In the genomic region with DNA sequence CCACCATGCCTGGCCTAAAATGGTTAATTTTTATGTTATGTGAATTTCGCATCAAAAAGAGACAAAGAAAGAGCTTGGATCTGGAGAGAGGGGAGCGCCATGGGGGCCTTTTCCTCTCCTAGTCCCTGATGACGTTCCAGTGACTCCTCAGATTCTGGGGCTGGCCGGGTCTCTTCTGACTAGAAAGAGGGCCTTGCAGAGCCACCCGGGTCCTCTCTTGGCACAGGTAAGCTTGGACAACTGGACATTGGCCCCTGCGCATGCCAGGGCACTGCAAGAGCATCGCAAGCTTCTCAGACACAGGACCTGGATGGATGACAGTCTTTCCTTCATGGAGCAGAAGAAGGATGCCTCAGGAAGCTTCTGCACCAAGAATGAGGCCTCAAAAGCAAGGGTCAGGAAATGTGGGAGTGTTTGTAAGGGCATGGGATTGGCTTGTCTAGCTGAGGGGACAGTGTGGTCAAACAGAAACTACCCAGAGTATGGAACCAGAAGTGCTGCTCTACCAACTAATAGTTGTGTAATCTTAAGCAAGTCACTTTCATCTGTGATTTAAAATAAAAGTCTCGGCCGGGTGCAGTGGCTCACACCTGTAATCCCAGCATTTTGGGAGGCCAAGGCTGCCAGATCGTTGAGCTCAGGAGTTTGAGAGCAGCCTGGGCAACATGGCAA, we compare ENCODE assay signal across 18 cellular contexts.
"Had no signal": no experiment of that assay in that cellular context is flagged by ENCODE, and none has a peak within 500 bp of the region (broad histone marks: within the 10 kb centered on the region; RNA-seq: fewer than 3 reads in every experiment).

No MANE protein-coding gene starts in this region.

- H3K9me3 Mint-ChIP-seq: activated naive CD4-positive, alpha-beta T cell treated with anti-CD3 and anti-CD28 coated beads, Interleukin-2, amount 50 U/mL, for 24 hours; immature natural killer cell had no signal

- H3K9me3 ChIP-seq: left lung, prostate gland, thyroid gland had no signal

- H3K4me1 Mint-ChIP-seq: brain had no signal

- H3K27ac ChIP-seq: foreskin keratinocyte, left lung, prostate gland, thyroid gland had no signal

- H3K27ac Mint-ChIP-seq: activated CD4-positive, alpha-beta memory T cell treated with anti-CD3 and anti-CD28 coated beads, Interleukin-2, amount 10 ng/mL, durations not matched to agents 7 days and 5 days; activated naive CD4-positive, alpha-beta T cell treated with anti-CD3 and anti-CD28 coated beads, Interleukin-2, amount 50 U/mL, for 24 hours; activated T-helper 1 cell treated with anti-CD3 and anti-CD28 coated beads, Interleukin-12 subunit alpha, Interleukin-12 subunit beta, Interleukin-2, Interleukin-4 antibody, amounts not matched to agents 30 ng/mL and 10 ng/mL and 1 ng/mL, durations not matched to agents 14 hours and 24 hours and 36 hours; brain; naive thymus-derived CD8-positive, alpha-beta T cell; T-helper 17 cell had no signal

- H3K4me3 Mint-ChIP-seq: activated CD4-positive, alpha-beta memory T cell treated with anti-CD3 and anti-CD28 coated beads, Interleukin-2, amount 10 ng/mL, durations not matched to agents 7 days and 5 days; activated naive CD4-positive, alpha-beta T cell treated with anti-CD3 and anti-CD28 coated beads, Interleukin-2, amount 50 U/mL, for 24 hours; activated T-helper 1 cell treated with anti-CD3 and anti-CD28 coated beads, Interleukin-12 subunit alpha, Interleukin-12 subunit beta, Interleukin-2, Interleukin-4 antibody, amounts not matched to agents 30 ng/mL and 10 ng/mL and 1 ng/mL, durations not matched to agents 14 hours and 24 hours and 36 hours; brain; naive thymus-derived CD8-positive, alpha-beta T cell; T-helper 17 cell had no signal

- H3K36me3 ChIP-seq: left lung, prostate gland, thyroid gland had no signal

- ATAC-seq: foreskin keratinocyte; left lung; naive thymus-derived CD8-positive, alpha-beta T cell; stimulated activated naive CD8-positive, alpha-beta T cell treated with anti-CD3 and anti-CD28 coated beads, Interleukin-15, Interleukin-2, amounts not matched to agents 100 U/mL and 50 U/mL, for 24 hours; T-helper 17 cell had no signal

- DNase-seq: activated CD4-positive, alpha-beta memory T cell treated with anti-CD3 and anti-CD28 coated beads, Interleukin-2, amount 10 ng/mL, durations not matched to agents 7 days and 5 days; activated CD4-positive, alpha-beta T cell treated with anti-CD3 and anti-CD28 coated beads for 48 hours; activated gamma-delta T cell treated with Interleukin-2 at 50 U/mL for 16 hours; caudate nucleus; effector memory CD4-positive, alpha-beta T cell; foreskin keratinocyte; immature natural killer cell; naive thymus-derived CD8-positive, alpha-beta T cell; stimulated activated CD4-positive, alpha-beta T cell treated with anti-CD3 and anti-CD28 coated beads, Interleukin-4, amount 100 ng/mL, for 24 hours; stimulated activated naive CD8-positive, alpha-beta T cell treated with anti-CD3 and anti-CD28 coated beads, Interleukin-15, Interleukin-2, amounts not matched to agents 100 U/mL and 50 U/mL, for 24 hours; substantia nigra; T-helper 17 cell; thyroid gland had no signal

- H3K27me3 ChIP-seq: foreskin keratinocyte, left lung, thyroid gland had no signal

- H3K27me3 Mint-ChIP-seq: activated CD4-positive, alpha-beta memory T cell treated with anti-CD3 and anti-CD28 coated beads, Interleukin-2, amount 10 ng/mL, durations not matched to agents 7 days and 5 days; activated naive CD4-positive, alpha-beta T cell treated with anti-CD3 and anti-CD28 coated beads, Interleukin-2, amount 50 U/mL, for 24 hours; naive thymus-derived CD8-positive, alpha-beta T cell; T-helper 17 cell had no signal

- H3K4me1 ChIP-seq: foreskin keratinocyte, prostate gland had no signal

- H3K4me3 ChIP-seq: left lung, prostate gland, thyroid gland had no signal

- H3K36me3 Mint-ChIP-seq: brain had no signal
